In genomic region chr20:47330933-47331708, GRCh38 we compare ENCODE assay signal across 1 cellular context.
TF ChIP-seq lines count a peak whose summit lies in the region.

No MANE protein-coding gene starts in this region.

TF ChIP-seq in HEK293, 187 proteins besides CTCF, POLR2A, EP300 and RAD21 (continued from another document and continues in another):
- TF ChIP-seq PRDM2 (tag by site-specific recombination; IDR thresholded peaks at IDR 0.05; ENCODE audit: borderline replicate concordance): no peak
- no peak for TF ChIP-seq ZNF449 (tag by site-specific recombination; IDR thresholded peaks at IDR 0.05)
- no peak for TF ChIP-seq ZNF223 (tag by site-specific recombination; IDR thresholded peaks at IDR 0.05)
- no peak for TF ChIP-seq ZBTB44 (tag by site-specific recombination; IDR thresholded peaks at IDR 0.05)
- no peak for TF ChIP-seq KLF1 (tag by site-specific recombination; IDR thresholded peaks at IDR 0.05)
- TF ChIP-seq ZNF26 (tag by site-specific recombination; IDR thresholded peaks at IDR 0.05): no peak
- TF ChIP-seq ZNF292 (tag by site-specific recombination; IDR thresholded peaks at IDR 0.05; ENCODE audit: borderline replicate concordance, low read depth): no peak
- no peak for TF ChIP-seq ZNF155 (tag by site-specific recombination; IDR thresholded peaks at IDR 0.05)
- no peak for TF ChIP-seq ZFP3 (tag by site-specific recombination; IDR thresholded peaks at IDR 0.05; ENCODE audit: low read depth)
- TF ChIP-seq ZNF529 (tag by site-specific recombination; IDR thresholded peaks at IDR 0.05; ENCODE audit: insufficient replicate concordance): no peak
- no peak for TF ChIP-seq SCRT1 (tag by site-specific recombination; IDR thresholded peaks at IDR 0.05; ENCODE audit: borderline replicate concordance)
- TF ChIP-seq ZNF514 (tag by site-specific recombination; IDR thresholded peaks at IDR 0.05): no peak
- TF ChIP-seq ZNF426 (tag by site-specific recombination; IDR thresholded peaks at IDR 0.05): peak; percentile 6; the same call in 1 of the 2 replicates
- no peak for TF ChIP-seq YY1 (tag by site-specific recombination; IDR thresholded peaks at IDR 0.05)
- TF ChIP-seq ZNF747 (tag by site-specific recombination; IDR thresholded peaks at IDR 0.05): no peak
- no peak for TF ChIP-seq ZSCAN18 (tag by site-specific recombination; IDR thresholded peaks at IDR 0.05)
- no peak for TF ChIP-seq ZBTB20 (tag by site-specific recombination; IDR thresholded peaks at IDR 0.05)
- TF ChIP-seq ZBTB10 (tag by site-specific recombination; IDR thresholded peaks at IDR 0.05): no peak
- TF ChIP-seq ZNF416 (tag by site-specific recombination; IDR thresholded peaks at IDR 0.05): no peak
- TF ChIP-seq ZNF660 (tag by site-specific recombination; IDR thresholded peaks at IDR 0.05): no peak
- no peak for TF ChIP-seq ZNF302 (tag by site-specific recombination; IDR thresholded peaks at IDR 0.05; ENCODE audit: low read depth)
- no peak for TF ChIP-seq ZNF133 (tag by site-specific recombination; IDR thresholded peaks at IDR 0.05)
- TF ChIP-seq ZNF560 (tag by site-specific recombination; IDR thresholded peaks at IDR 0.05; ENCODE audit: borderline replicate concordance): no peak
- TF ChIP-seq ZNF654 (tag by site-specific recombination; IDR thresholded peaks at IDR 0.05; ENCODE audit: low read depth): no peak
- no peak for TF ChIP-seq ZNF530 (tag by site-specific recombination; IDR thresholded peaks at IDR 0.05; ENCODE audit: low read depth)
- peak; percentile 74 for TF ChIP-seq HIC1 (tag by site-specific recombination; IDR thresholded peaks at IDR 0.05)
- no peak for TF ChIP-seq ZNF311 (tag by site-specific recombination; IDR thresholded peaks at IDR 0.05; ENCODE audit: borderline replicate concordance)
- TF ChIP-seq SP3 (tag by site-specific recombination; IDR thresholded peaks at IDR 0.05): no peak
- TF ChIP-seq ZNF335 (tag by site-specific recombination; conservative IDR thresholded peaks at IDR 0.05): no peak
- TF ChIP-seq MYNN (tag by site-specific recombination; IDR thresholded peaks at IDR 0.05; ENCODE audit: borderline replicate concordance): no peak
- peak; percentile 87 for TF ChIP-seq ZNF600 (tag by site-specific recombination; IDR thresholded peaks at IDR 0.05)
- TF ChIP-seq ZNF549 (tag by site-specific recombination; IDR thresholded peaks at IDR 0.05): no peak
- no peak for TF ChIP-seq ZNF544 (tag by site-specific recombination; IDR thresholded peaks at IDR 0.05)
- peak; percentile 58 for TF ChIP-seq ZNF623 (tag by site-specific recombination; IDR thresholded peaks at IDR 0.05)
- no peak for TF ChIP-seq FEZF1 (tag by site-specific recombination; IDR thresholded peaks at IDR 0.05)
- TF ChIP-seq ZNF571 (tag by site-specific recombination; IDR thresholded peaks at IDR 0.05): no peak
- no peak for TF ChIP-seq ZBTB11 (tag by site-specific recombination; conservative IDR thresholded peaks at IDR 0.05; ENCODE audit: low read depth)
- no peak for TF ChIP-seq ZNF658 (tag by site-specific recombination; IDR thresholded peaks at IDR 0.05)
- no peak for TF ChIP-seq ZNF112 (tag by site-specific recombination; IDR thresholded peaks at IDR 0.05)
- no peak for TF ChIP-seq SP2 (tag by site-specific recombination; IDR thresholded peaks at IDR 0.05)
